16 cellular contexts compared by ENCODE assay signal in genomic region chr14:100042328-100042727, GRCh38.
"Had no signal": no experiment of that assay in that cellular context is flagged by ENCODE, and none has a peak within 500 bp of the region (broad histone marks: within the 10 kb centered on the region; RNA-seq: fewer than 3 reads in every experiment).

No MANE protein-coding gene starts in this region.

- ATAC-seq: gastroesophageal sphincter; stimulated activated naive CD8-positive, alpha-beta T cell treated with anti-CD3 and anti-CD28 coated beads, Interleukin-15, Interleukin-2, amounts not matched to agents 100 U/mL and 50 U/mL, for 24 hours had no signal

- H3K27me3 ChIP-seq: adrenal gland, gastroesophageal sphincter, heart right ventricle, upper lobe of left lung had no signal

- DNase-seq: activated CD4-positive, alpha-beta T cell treated with anti-CD3 and anti-CD28 coated beads, Interleukin-2, amount 10 ng/mL, durations not matched to agents 7 days and 5 days; activated CD4-positive, CD25-positive, alpha-beta regulatory T cell; activated CD8-positive, alpha-beta memory T cell treated with anti-CD3 and anti-CD28 coated beads for 24 hours; activated naive CD4-positive, alpha-beta T cell treated with anti-CD3 and anti-CD28 coated beads, Interleukin-2, amount 10 ng/mL, durations not matched to agents 7 days and 5 days; adrenal gland; erythroblast; heart right ventricle; mammary epithelial cell; naive B cell; occipital lobe; right cardiac atrium; stimulated activated naive CD8-positive, alpha-beta T cell treated with anti-CD3 and anti-CD28 coated beads, Interleukin-15, Interleukin-2, amounts not matched to agents 100 U/mL and 50 U/mL, for 24 hours; upper lobe of left lung had no signal

- H3K4me3 ChIP-seq: adrenal gland, gastroesophageal sphincter, heart right ventricle, prostate gland, smooth muscle cell, upper lobe of left lung had no signal

- H3K36me3 ChIP-seq: adrenal gland, gastroesophageal sphincter, heart right ventricle, prostate gland, upper lobe of left lung had no signal

- H3K9me3 ChIP-seq: adrenal gland, gastroesophageal sphincter, heart right ventricle, prostate gland, upper lobe of left lung had no signal

- H3K27ac ChIP-seq: adrenal gland, gastroesophageal sphincter, heart right ventricle, prostate gland, upper lobe of left lung had no signal
